2 cellular contexts compared by ENCODE assay signal in the genomic region with DNA sequence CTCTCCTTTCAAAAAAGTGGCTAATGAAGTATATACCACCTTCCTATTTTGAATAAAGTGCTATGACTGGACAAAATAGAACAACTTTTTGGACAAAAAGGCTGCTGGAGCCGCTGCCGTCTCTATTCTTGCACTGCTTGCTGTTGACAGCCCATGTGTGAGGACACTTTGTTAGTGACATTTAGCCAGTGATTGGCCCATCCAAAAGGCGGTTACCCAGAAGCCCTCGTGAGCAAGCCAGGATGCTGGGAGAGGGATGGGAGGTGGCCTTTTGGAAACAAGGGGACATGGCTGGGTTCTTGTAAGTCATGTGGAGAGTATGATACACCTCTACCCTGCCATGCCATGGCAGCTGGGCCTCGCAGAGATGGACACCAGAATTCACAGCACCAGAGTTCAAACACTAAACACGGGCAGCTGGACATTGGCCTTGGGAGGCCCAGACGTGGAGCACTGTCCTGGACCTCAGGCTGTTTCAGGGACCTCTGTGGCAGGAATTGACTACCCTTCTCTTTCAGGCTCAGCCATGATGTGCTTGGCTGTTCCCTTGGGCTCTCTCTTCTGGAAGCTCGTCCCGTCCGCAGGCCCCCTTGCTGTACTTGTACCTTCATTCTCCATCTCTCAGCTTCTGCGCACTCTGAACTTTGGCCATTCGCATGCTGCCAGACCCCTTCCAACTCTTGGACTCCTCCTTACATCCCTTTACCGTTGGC.
A peak's percentile ranks its signal among the peaks of the same experiment; 100 is the strongest.
TF ChIP-seq lines count a peak whose summit lies in the region.

No MANE protein-coding gene starts in this region.

TF ChIP-seq in HCT116, 20 proteins besides CTCF, POLR2A, EP300 and RAD21:
- TF ChIP-seq POLR2AphosphoS5 (IDR thresholded peaks at IDR 0.05; ENCODE audit: low read depth, low read length) = peak; percentile 20; the same call in 1 of the 2 replicates
- TF ChIP-seq, protein P1, sequence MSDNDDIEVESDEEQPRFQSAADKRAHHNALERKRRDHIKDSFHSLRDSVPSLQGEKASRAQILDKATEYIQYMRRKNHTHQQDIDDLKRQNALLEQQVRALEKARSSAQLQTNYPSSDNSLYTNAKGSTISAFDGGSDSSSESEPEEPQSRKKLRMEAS (IDR thresholded peaks at IDR 0.05) = no peak

TF ChIP-seq in H1, 55 proteins besides CTCF, POLR2A, EP300 and RAD21:
- TF ChIP-seq RFX5 (IDR thresholded peaks at IDR 0.05; ENCODE audit: borderline replicate concordance, low read depth, low read length) (no peak), POLR2AphosphoS5 (IDR thresholded peaks at IDR 0.05; ENCODE audit: low read depth, low read length) (peak; percentile 59; the same call in 1 of the 2 replicates)
